ENCODE assay signal across 15 cellular contexts in the genomic region with DNA sequence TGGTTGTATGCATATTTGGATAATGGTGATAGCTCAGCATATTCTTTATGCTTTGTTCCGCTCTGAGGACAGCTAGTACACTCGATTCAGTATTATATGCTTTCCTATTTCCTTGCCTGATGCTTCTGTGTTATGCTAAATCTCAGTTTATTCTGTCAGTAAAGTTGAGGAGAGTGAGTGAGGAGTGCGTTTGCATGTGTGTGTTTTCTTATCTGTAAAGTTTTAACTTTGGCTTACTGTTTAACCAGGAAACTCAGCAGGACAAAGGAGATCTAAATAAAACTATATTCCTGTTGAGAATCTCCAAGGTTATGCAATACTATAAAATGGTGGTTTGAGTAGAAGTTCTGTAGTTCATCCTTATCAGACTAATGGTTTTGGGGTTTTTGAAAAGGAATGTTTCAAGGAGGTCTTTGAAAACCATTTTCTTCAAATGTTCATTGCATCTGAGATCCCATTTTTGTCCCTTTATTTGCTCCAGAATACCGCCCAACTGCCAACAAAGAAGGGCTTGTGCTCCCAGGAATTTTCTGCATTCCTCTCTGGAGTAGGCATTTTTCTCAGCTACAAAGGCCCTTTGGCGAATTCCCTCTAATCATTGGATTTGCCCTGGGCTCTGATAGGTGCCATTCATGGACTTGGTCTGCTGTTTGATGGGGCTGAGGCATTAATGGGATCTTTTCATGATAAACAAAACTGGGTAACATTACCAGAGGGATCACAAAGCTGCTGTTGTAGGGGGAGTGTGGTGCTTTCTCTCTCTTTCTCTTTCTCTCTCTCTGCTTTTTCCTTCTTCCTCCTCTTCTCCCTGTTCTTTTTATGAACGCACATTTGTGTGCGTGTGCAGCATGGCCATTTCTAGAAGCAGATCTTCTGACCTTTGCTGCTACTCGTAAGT.
DNase-seq lines count a peak whose midpoint lies in the region; ATAC-seq, FAIRE-seq and TF ChIP-seq lines count a peak whose summit lies in the region.
"Had no signal": no experiment of that assay in that cellular context is flagged by ENCODE, and none has a peak within 500 bp of the region (broad histone marks: within the 10 kb centered on the region; RNA-seq: fewer than 3 reads in every experiment).

No MANE protein-coding gene starts in this region.

- intact Hi-C loops in HepG2 (cut with micrococcal nuclease; ENCODE audit: unreplicated experiment): loop anchor here (1.0 to 5.0 kb wide), 4 partner anchors 34 to 86 kb away; no protein-coding TSS in a partner anchor

- H3K36me3 ChIP-seq in HUES48 (ENCODE audit: control insufficient read depth, insufficient read depth, low read length) (no peaks in the 10 kb centered on the region), brain microvascular endothelial cell (replicated peaks) (peaks cover 7% of the 10 kb centered on the region), HepG2 (replicated peaks in 1 of 2; ENCODE audit: control insufficient read depth in 1 of 2, insufficient read depth in 2 of 2, low read length in 2 of 2) (no peaks in the 10 kb centered on the region; a peak in 2 of 5 replicates), tibial nerve (no peaks in the 10 kb centered on the region)
- H3K36me3 ChIP-seq: gastrocnemius medialis, neutrophil, upper lobe of right lung had no signal

- no peaks in the 10 kb centered on the region for H3K9me3 ChIP-seq in HUES48 (ENCODE audit: control insufficient read depth, insufficient read depth, low read length)
- H3K9me3 ChIP-seq in HepG2 (ENCODE audit: low read length): no peaks in the 10 kb centered on the region
- H3K9me3 ChIP-seq in tibial nerve: no peaks in the 10 kb centered on the region
- H3K9me3 ChIP-seq: gastrocnemius medialis, neutrophil, upper lobe of right lung had no signal

- H2AFZ ChIP-seq in HepG2 (ENCODE audit: low read length): no peak overlapping the region

- FAIRE-seq in HepG2 (lab: Jason Lieb, UNC): peak; percentile 95
- no peak for FAIRE-seq in GM12891 (lab: Jason Lieb, UNC)
- FAIRE-seq: GM18507 had no signal

- BruUV-seq in HepG2 (replicated peaks; lab: Mats Ljungman, UMichigan): no TSS peak

- peaks cover 92% of the 10 kb centered on the region for H3K4me1 ChIP-seq in HUES48 (ENCODE audit: control insufficient read depth, insufficient read depth, low read length)
- H3K4me1 ChIP-seq in HepG2 (ENCODE audit: insufficient read depth, low read length): peaks cover 91% of the 10 kb centered on the region
- H3K4me1 ChIP-seq in tibial nerve: peaks cover 0 to 42% (median 11%) of the 10 kb centered on the region in 4 donors

- H4K20me1 ChIP-seq in HepG2 (ENCODE audit: insufficient read depth, low read length): no peaks in the 10 kb centered on the region

- peaks cover 69% of the 10 kb centered on the region for H3K79me2 ChIP-seq in HepG2 (ENCODE audit: insufficient read depth, low read length)

- TF ChIP-seq POLR2A in HepG2 (IDR thresholded peaks at IDR 0.05; ENCODE audit: insufficient read depth in 1 of 2, low read depth in 2 of 2, low read length in 2 of 2) (peak; percentile 56 to 63; a peak in 3 of 4 replicates), tibial nerve (IDR thresholded peaks at IDR 0.05) (peak in 1 of 2 donors; percentile 10), GM12891 (IDR thresholded peaks at IDR 0.05; ENCODE audit: low read depth, low read length) (no peak)

- no peak for TF ChIP-seq CTCF in brain microvascular endothelial cell (IDR thresholded peaks at IDR 0.05; ENCODE audit: low read depth, low read length, missing control alignments)
- TF ChIP-seq CTCF in HepG2 (CRISPR knock-in tag; IDR thresholded peaks at IDR 0.05): no peak
- no peak for TF ChIP-seq CTCF in tibial nerve (IDR thresholded peaks at IDR 0.05)

- peak overlapping the region; percentile 64 for H3K9ac ChIP-seq in HUES48 (ENCODE audit: low read depth, low read length)
- peak overlapping the region; percentile 78 for H3K9ac ChIP-seq in HepG2 (ENCODE audit: insufficient read depth, low read depth, low read length)

- in situ Hi-C loops in brain microvascular endothelial cell (cut with HindIII; ENCODE audit: low pct_ligation_motif_present, low sequenced_read_pairs): no loop called here
- in situ Hi-C loops in HepG2 (cut with HindIII; ENCODE audit: extremely low pct_ligation_motif_present, low pct_unique_long_range_greater_than_20kb): no loop called here

- no peak for DNase-seq in brain microvascular endothelial cell
- DNase-seq in HepG2 (ENCODE audit: low spot score): peak; percentile 97
- DNase-seq in tibial nerve (ENCODE audit: low spot score in 2 of 2): no peak
- DNase-seq in midbrain (lab: John Stamatoyannopoulos, UW): no peak
- DNase-seq in GM12891 (ENCODE audit: insufficient read length, low spot score): no peak
- DNase-seq: activated T-cell treated with anti-CD3 and anti-CD28 coated beads for 4 hours, DMS79, gastrocnemius medialis, MM.1S, NCI-H748 treated with DMSO at 0.1 percent for 48 hours, upper lobe of right lung had no signal

- POLR2A ChIA-PET in HepG2 (lab: Yijun Ruan, JAX): interaction anchor here (0.7 to 2.8 kb wide), 13 partner anchors 14 to 153 kb away, joined by 3 to 27 read pairs (median 4); a partner anchor contains a TSS

- H3K4me3 ChIP-seq in HUES48 (ENCODE audit: low read depth, low read length): peak overlapping the region; percentile 49
- no peak overlapping the region for H3K4me3 ChIP-seq in brain microvascular endothelial cell (ENCODE audit: low read depth, low read length)
- H3K4me3 ChIP-seq in HepG2 (replicated peaks in 1 of 3; ENCODE audit: insufficient read depth in 1 of 3, low read depth in 2 of 3, low read length in 3 of 3): peak overlapping the region; percentile 15 to 60 (median 53); a peak in 5 of 6 replicates
- peak overlapping the region; percentile 9 to 42 (median 20) for H3K4me3 ChIP-seq in tibial nerve
- H3K4me3 ChIP-seq: gastrocnemius medialis, upper lobe of right lung had no signal

- ATAC-seq in HepG2 (peak; percentile 96), HG03439 (IDR thresholded peaks at IDR 0.05; ENCODE audit: unreplicated experiment) (no peak)
- ATAC-seq: gastrocnemius medialis, upper lobe of right lung had no signal

- no peaks in the 10 kb centered on the region for H3K27me3 ChIP-seq in HUES48 (ENCODE audit: control insufficient read depth, insufficient read depth, low read length)
- no peaks in the 10 kb centered on the region for H3K27me3 ChIP-seq in brain microvascular endothelial cell (replicated peaks)
- H3K27me3 ChIP-seq in HepG2 (ENCODE audit: control insufficient read depth in 1 of 2, insufficient read depth in 2 of 2, low read length in 2 of 2): no peaks in the 10 kb centered on the region
- no peaks in the 10 kb centered on the region for H3K27me3 ChIP-seq in tibial nerve
- H3K27me3 ChIP-seq: upper lobe of right lung had no signal

- WGBS in HepG2 (ENCODE audit: low lambda C conversion rate): 2% methylated on average over 8 of the region's 8 CpGs
- WGBS in tibial nerve, 2 donors: 50 to 57% methylated on average over 8 of the region's 8 CpGs

- no peak for TF ChIP-seq RAD21 in HepG2 (CRISPR knock-in tag; IDR thresholded peaks at IDR 0.05)

- TF ChIP-seq EP300 in HepG2 (IDR thresholded peaks at IDR 0.05; ENCODE audit: low read depth in 2 of 2, low read length in 2 of 2): no peak; a peak in 1 of 4 replicates
- TF ChIP-seq EP300 in HepG2 (CRISPR knock-in tag; IDR thresholded peaks at IDR 0.05; ENCODE audit: borderline replicate concordance): peak; percentile 41
- peak in 1 of 2 donors; percentile 70 for TF ChIP-seq EP300 in tibial nerve (IDR thresholded peaks at IDR 0.05)

- CTCF ChIA-PET in HepG2 (lab: Yijun Ruan, JAX; ENCODE audit: low intra/inter-chr PET ratio, low total read pairs): no interaction called here

- peak overlapping the region; percentile 93 for H3K27ac ChIP-seq in HUES48 (ENCODE audit: low read depth, low read length)
- peak overlapping the region; percentile 32 for H3K27ac ChIP-seq in brain microvascular endothelial cell
- peak overlapping the region; percentile 92 for H3K27ac ChIP-seq in HepG2 (ENCODE audit: extremely low read length, insufficient read depth, low read length)
- H3K27ac ChIP-seq in tibial nerve: peak overlapping the region; percentile 34 to 82 (median 62)
- H3K27ac ChIP-seq: gastrocnemius medialis, neutrophil, upper lobe of right lung had no signal

- peak overlapping the region; percentile 85 for H3K4me2 ChIP-seq in HepG2 (ENCODE audit: low read depth, low read length)

TF ChIP-seq in HepG2, 621 proteins besides CTCF, POLR2A, EP300 and RAD21 (continues in another document):
- TF ChIP-seq, protein P1, sequence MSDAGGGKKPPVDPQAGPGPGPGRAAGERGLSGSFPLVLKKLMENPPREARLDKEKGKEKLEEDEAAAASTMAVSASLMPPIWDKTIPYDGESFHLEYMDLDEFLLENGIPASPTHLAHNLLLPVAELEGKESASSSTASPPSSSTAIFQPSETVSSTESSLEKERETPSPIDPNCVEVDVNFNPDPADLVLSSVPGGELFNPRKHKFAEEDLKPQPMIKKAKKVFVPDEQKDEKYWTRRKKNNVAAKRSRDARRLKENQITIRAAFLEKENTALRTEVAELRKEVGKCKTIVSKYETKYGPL (CRISPR knock-in tag; IDR thresholded peaks at IDR 0.05): 0 out of 2 replicates have a peak, but pooled peaks have one; percentile 59
- TF ChIP-seq ZNF264 (CRISPR knock-in tag; IDR thresholded peaks at IDR 0.05) (peak; percentile 28; the same call in 1 of the 2 replicates), ZFX (CRISPR knock-in tag; IDR thresholded peaks at IDR 0.05; ENCODE audit: low read depth) (no peak), PPARG (CRISPR knock-in tag; conservative IDR thresholded peaks at IDR 0.05) (peak; percentile 29), ZNF792 (CRISPR knock-in tag; IDR thresholded peaks at IDR 0.05) (peak; percentile 27; the same call in 1 of the 2 replicates), ASH2L (IDR thresholded peaks at IDR 0.05; ENCODE audit: insufficient read length, low read depth, low read length) (peak; percentile 96)

TF ChIP-seq in GM12891, 5 proteins besides CTCF, POLR2A, EP300 and RAD21:
- TF ChIP-seq PAX5 (IDR thresholded peaks at IDR 0.05; ENCODE audit: insufficient read depth, low read length, severe bottlenecking) (no peak), POLR2AphosphoS5 (IDR thresholded peaks at IDR 0.05; ENCODE audit: low read depth, low read length) (no peak), SPI1 (IDR thresholded peaks at IDR 0.05; ENCODE audit: low read depth, low read length) (no peak), TAF1 (IDR thresholded peaks at IDR 0.05; ENCODE audit: low read depth, low read length) (no peak), POU2F2 (IDR thresholded peaks at IDR 0.05; ENCODE audit: low read depth, low read length) (no peak)

Comparison
In these comparisons a context has a peak if more than half of its experiments do, and no peak if none do; other contexts are left out.
1. H3K27ac ChIP-seq: peak in every context shown above with its lines; median percentile 93 in HUES48; 92 in HepG2; 62 in tibial nerve; 32 in brain microvascular endothelial cell.